In genomic region chr11:19871531-19871930, GRCh38 we compare ENCODE assay signal across 2 cellular contexts.
TF ChIP-seq lines count a peak whose summit lies in the region.

No MANE protein-coding gene starts in this region.

TF ChIP-seq in GM23338, 12 proteins besides CTCF, POLR2A, EP300 and RAD21 (continued from another document):
- TF ChIP-seq, protein P1, sequence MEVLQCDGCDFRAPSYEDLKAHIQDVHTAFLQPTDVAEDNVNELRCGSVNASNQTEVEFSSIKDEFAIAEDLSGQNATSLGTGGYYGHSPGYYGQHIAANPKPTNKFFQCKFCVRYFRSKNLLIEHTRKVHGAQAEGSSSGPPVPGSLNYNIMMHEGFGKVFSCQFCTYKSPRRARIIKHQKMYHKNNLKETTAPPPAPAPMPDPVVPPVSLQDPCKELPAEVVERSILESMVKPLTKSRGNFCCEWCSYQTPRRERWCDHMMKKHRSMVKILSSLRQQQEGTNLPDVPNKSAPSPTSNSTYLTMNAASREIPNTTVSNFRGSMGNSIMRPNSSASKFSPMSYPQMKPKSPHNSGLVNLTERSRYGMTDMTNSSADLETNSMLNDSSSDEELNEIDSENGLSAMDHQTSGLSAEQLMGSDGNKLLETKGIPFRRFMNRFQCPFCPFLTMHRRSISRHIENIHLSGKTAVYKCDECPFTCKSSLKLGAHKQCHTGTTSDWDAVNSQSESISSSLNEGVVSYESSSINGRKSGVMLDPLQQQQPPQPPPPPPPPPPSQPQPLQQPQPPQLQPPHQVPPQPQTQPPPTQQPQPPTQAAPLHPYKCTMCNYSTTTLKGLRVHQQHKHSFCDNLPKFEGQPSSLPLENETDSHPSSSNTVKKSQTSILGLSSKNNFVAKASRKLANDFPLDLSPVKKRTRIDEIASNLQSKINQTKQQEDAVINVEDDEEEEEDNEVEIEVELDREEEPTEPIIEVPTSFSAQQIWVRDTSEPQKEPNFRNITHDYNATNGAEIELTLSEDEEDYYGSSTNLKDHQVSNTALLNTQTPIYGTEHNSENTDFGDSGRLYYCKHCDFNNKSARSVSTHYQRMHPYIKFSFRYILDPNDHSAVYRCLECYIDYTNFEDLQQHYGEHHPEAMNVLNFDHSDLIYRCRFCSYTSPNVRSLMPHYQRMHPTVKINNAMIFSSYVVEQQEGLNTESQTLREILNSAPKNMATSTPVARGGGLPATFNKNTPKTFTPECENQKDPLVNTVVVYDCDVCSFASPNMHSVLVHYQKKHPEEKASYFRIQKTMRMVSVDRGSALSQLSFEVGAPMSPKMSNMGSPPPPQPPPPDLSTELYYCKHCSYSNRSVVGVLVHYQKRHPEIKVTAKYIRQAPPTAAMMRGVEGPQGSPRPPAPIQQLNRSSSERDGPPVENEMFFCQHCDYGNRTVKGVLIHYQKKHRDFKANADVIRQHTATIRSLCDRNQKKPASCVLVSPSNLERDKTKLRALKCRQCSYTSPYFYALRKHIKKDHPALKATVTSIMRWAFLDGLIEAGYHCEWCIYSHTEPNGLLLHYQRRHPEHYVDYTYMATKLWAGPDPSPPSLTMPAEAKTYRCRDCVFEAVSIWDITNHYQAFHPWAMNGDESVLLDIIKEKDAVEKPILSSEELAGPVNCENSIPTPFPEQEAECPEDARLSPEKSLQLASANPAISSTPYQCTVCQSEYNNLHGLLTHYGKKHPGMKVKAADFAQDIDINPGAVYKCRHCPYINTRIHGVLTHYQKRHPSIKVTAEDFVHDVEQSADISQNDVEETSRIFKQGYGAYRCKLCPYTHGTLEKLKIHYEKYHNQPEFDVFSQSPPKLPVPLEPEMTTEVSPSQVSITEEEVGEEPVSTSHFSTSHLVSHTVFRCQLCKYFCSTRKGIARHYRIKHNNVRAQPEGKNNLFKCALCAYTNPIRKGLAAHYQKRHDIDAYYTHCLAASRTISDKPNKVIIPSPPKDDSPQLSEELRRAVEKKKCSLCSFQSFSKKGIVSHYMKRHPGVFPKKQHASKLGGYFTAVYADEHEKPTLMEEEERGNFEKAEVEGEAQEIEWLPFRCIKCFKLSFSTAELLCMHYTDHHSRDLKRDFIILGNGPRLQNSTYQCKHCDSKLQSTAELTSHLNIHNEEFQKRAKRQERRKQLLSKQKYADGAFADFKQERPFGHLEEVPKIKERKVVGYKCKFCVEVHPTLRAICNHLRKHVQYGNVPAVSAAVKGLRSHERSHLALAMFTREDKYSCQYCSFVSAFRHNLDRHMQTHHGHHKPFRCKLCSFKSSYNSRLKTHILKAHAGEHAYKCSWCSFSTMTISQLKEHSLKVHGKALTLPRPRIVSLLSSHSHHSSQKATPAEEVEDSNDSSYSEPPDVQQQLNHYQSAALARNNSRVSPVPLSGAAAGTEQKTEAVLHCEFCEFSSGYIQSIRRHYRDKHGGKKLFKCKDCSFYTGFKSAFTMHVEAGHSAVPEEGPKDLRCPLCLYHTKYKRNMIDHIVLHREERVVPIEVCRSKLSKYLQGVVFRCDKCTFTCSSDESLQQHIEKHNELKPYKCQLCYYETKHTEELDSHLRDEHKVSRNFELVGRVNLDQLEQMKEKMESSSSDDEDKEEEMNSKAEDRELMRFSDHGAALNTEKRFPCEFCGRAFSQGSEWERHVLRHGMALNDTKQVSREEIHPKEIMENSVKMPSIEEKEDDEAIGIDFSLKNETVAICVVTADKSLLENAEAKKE (CRISPR knock-in tag; IDR thresholded peaks at IDR 0.05), result no peak
- TF ChIP-seq EZH2 (IDR thresholded peaks at IDR 0.05; ENCODE audit: low read depth, unreplicated experiment) (no peak), REST (IDR thresholded peaks at IDR 0.05; ENCODE audit: unreplicated experiment) (no peak), EZH2phosphoT487 (IDR thresholded peaks at IDR 0.05; ENCODE audit: unreplicated experiment) (no peak), JUNB (IDR thresholded peaks at IDR 0.05; ENCODE audit: unreplicated experiment) (no peak), NANOG (IDR thresholded peaks at IDR 0.05; ENCODE audit: borderline replicate concordance) (no peak), ZNF114 (CRISPR knock-in tag; IDR thresholded peaks at IDR 0.05) (no peak)
- TF ChIP-seq, protein P2, sequence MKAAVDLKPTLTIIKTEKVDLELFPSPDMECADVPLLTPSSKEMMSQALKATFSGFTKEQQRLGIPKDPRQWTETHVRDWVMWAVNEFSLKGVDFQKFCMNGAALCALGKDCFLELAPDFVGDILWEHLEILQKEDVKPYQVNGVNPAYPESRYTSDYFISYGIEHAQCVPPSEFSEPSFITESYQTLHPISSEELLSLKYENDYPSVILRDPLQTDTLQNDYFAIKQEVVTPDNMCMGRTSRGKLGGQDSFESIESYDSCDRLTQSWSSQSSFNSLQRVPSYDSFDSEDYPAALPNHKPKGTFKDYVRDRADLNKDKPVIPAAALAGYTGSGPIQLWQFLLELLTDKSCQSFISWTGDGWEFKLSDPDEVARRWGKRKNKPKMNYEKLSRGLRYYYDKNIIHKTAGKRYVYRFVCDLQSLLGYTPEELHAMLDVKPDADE (IDR thresholded peaks at IDR 0.05), result no peak

TF ChIP-seq in WTC11, 78 proteins besides CTCF, POLR2A, EP300 and RAD21 (continued from another document):
- TF ChIP-seq, protein P3, sequence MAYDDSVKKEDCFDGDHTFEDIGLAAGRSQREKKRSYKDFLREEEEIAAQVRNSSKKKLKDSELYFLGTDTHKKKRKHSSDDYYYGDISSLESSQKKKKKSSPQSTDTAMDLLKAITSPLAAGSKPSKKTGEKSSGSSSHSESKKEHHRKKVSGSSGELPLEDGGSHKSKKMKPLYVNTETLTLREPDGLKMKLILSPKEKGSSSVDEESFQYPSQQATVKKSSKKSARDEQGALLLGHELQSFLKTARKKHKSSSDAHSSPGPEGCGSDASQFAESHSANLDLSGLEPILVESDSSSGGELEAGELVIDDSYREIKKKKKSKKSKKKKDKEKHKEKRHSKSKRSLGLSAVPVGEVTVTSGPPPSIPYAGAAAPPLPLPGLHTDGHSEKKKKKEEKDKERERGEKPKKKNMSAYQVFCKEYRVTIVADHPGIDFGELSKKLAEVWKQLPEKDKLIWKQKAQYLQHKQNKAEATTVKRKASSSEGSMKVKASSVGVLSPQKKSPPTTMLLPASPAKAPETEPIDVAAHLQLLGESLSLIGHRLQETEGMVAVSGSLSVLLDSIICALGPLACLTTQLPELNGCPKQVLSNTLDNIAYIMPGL (CRISPR knock-in tag; IDR thresholded peaks at IDR 0.05), result no peak
- no peak for TF ChIP-seq ZBTB21 (CRISPR knock-in tag; IDR thresholded peaks at IDR 0.05; ENCODE audit: borderline replicate concordance)
- TF ChIP-seq JAZF1 (CRISPR knock-in tag; IDR thresholded peaks at IDR 0.05), result no peak
